Comparison of ENCODE assay signal across 8 cellular contexts in the genomic region with DNA sequence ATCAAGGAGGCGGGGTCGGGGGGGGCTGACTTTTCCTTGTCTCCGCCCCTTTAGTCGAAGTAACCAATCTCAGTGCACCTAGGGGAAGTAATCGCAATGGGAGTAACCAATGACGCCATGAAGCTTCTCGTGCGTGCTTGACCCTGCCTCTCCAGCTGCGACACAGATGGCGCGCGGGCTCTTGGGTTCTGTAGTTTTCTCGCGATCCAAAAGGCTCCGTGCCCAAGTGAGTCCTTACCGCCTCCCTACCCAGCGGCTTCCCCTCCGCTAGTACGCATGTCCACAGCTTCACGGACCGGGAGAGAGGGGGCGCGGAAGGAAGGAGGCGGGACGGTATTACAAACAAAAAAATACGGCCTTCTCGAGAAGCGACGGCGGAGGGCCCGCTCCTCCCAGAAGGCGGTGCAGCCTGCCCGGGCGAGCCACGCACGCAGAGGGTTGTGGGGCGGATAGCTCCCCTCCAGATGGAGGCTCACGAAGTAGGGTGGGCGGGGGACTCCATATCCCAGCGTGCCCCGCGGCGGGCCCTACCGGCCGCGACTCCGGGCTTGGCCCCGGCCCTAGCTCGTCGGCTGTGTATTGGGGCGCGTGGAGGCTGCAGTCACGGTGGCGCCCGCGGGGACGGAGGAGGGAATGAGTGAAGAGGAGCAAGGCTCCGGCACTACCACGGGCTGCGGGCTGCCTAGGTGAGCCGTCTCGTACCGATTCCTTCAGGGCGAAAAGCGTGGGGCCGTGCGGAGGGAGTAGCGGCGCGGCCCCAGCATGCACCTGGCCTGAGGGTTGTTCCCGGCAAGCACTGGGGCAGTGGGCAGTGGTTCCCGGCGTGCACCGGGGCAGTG. TPM values are rescaled to one million over a fixed set of nuclear protein-coding genes. Genes with fewer than 3 reads are reported as not detected.
A peak's percentile ranks its signal among the peaks of the same experiment; 100 is the strongest.
DNase-seq lines count a peak whose midpoint lies in the region; ATAC-seq and TF ChIP-seq lines count a peak whose summit lies in the region.

A gene with protein sequence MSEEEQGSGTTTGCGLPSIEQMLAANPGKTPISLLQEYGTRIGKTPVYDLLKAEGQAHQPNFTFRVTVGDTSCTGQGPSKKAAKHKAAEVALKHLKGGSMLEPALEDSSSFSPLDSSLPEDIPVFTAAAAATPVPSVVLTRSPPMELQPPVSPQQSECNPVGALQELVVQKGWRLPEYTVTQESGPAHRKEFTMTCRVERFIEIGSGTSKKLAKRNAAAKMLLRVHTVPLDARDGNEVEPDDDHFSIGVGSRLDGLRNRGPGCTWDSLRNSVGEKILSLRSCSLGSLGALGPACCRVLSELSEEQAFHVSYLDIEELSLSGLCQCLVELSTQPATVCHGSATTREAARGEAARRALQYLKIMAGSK (plus strand): TSS at position 508 of the 839 bp plus-strand sequence. CDS start 126 bp downstream, at position 634.

- 0% methylated on average over 2 to 17 of the region's 74 CpGs for WGBS in gastroesophageal sphincter (ENCODE audit: low coverage in 1 of 2), 2 donors

- peaks cover 2% of the 10 kb centered on the region for H3K27me3 Mint-ChIP-seq in HFFc6 (ENCODE audit: insufficient read depth)
- H3K27me3 Mint-ChIP-seq in activated naive CD4-positive, alpha-beta T cell treated with anti-CD3 and anti-CD28 coated beads, Interleukin-2, amount 10 ng/mL, durations not matched to agents 7 days and 5 days: no peaks in the 10 kb centered on the region

- H3K9me3 Mint-ChIP-seq in HFFc6: no peaks in the 10 kb centered on the region
- H3K9me3 Mint-ChIP-seq in activated naive CD4-positive, alpha-beta T cell treated with anti-CD3 and anti-CD28 coated beads, Interleukin-2, amount 10 ng/mL, durations not matched to agents 7 days and 5 days: no peaks in the 10 kb centered on the region

- ATAC-seq in gastroesophageal sphincter: peak; percentile 91

- peak within 1 kb of the TSS; percentile 96 for H3K4me3 ChIP-seq in NB4 (ENCODE audit: low read depth, low read length)
- H3K4me3 ChIP-seq in SK-N-MC: peak within 1 kb of the TSS; percentile 99
- peak within 1 kb of the TSS; percentile 78 to 87 for H3K4me3 ChIP-seq in gastroesophageal sphincter
- H3K4me3 ChIP-seq in neutrophil (ENCODE audit: low read depth in 1 of 2, low read length in 1 of 2): peak within 1 kb of the TSS; percentile 72 to 78

- CTCF ChIA-PET in activated naive CD4-positive, alpha-beta T cell treated with anti-CD3 and anti-CD28 coated beads, Interleukin-2, amount 10 ng/mL, durations not matched to agents 7 days and 5 days (lab: Charles Lee): interaction anchor here (0.6 to 2.3 kb wide), 9 partner anchors 8 to 180 kb away, joined by 3 to 8 read pairs (median 6); partner anchors contain the start of gene AAAS

- peak within 1 kb of the TSS; percentile 99 for H3K9ac ChIP-seq in SK-N-MC (ENCODE audit: insufficient read length)

- peak within 1 kb of the TSS; percentile 89 for H3K4me3 Mint-ChIP-seq in HFFc6
- H3K4me3 Mint-ChIP-seq in activated naive CD4-positive, alpha-beta T cell treated with anti-CD3 and anti-CD28 coated beads, Interleukin-2, amount 10 ng/mL, durations not matched to agents 7 days and 5 days: peak within 1 kb of the TSS; percentile 80

- H3K36me3 Mint-ChIP-seq in HFFc6 (ENCODE audit: low read depth): peaks cover 16% of the 10 kb centered on the region
- H3K36me3 Mint-ChIP-seq in activated naive CD4-positive, alpha-beta T cell treated with anti-CD3 and anti-CD28 coated beads, Interleukin-2, amount 10 ng/mL, durations not matched to agents 7 days and 5 days: peaks cover 14% of the 10 kb centered on the region

- TF ChIP-seq EP300 in gastroesophageal sphincter (IDR thresholded peaks at IDR 0.05): no peak

- H3K4me1 ChIP-seq in gastroesophageal sphincter (peaks cover 0 to 65% (median 21%) of the 10 kb centered on the region in 3 donors), neutrophil (ENCODE audit: control insufficient read depth in 1 of 2, insufficient read depth in 1 of 2, low read depth in 1 of 2, low read length in 1 of 2) (peaks cover 22 to 27% of the 10 kb centered on the region in 2 experiments)

- TF ChIP-seq CTCF in HFFc6 (IDR thresholded peaks at IDR 0.05): peak; percentile 7; the same call in 1 of the 2 replicates
- no peak for TF ChIP-seq CTCF in NB4 (IDR thresholded peaks at IDR 0.05; ENCODE audit: low read depth, low read length)
- peak in 3 of 4 experiments; percentile 6 to 28 (median 21) for TF ChIP-seq CTCF in gastroesophageal sphincter (IDR thresholded peaks at IDR 0.05)
- TF ChIP-seq CTCF in neutrophil (IDR thresholded peaks at IDR 0.05): peak; percentile 21

- TF ChIP-seq POLR2A in NB4 (IDR thresholded peaks at IDR 0.05; ENCODE audit: extremely low read depth, insufficient read length) (peak; percentile 81), gastroesophageal sphincter (IDR thresholded peaks at IDR 0.05) (peak; percentile 60 to 71)

- H3K9me3 ChIP-seq in SK-N-MC (ENCODE audit: low read depth, low read length) (no peaks in the 10 kb centered on the region), gastroesophageal sphincter (no peaks in the 10 kb centered on the region), neutrophil (no peaks in the 10 kb centered on the region)

- DNase-seq in GM04503 (ENCODE audit: low read depth) (peak; percentile 99), HFFc6 (peak; percentile 99), NB4 (ENCODE audit: low read depth) (peak; percentile 100), SK-N-MC (ENCODE audit: low read depth, low spot score) (peak; percentile 99), substantia nigra (lab: John Stamatoyannopoulos, UW) (peak; percentile 90 to 100 (median 99))
- DNase-seq in activated naive CD4-positive, alpha-beta T cell treated with anti-CD3 and anti-CD28 coated beads, Interleukin-2, amount 10 ng/mL, durations not matched to agents 7 days and 5 days: peak; percentile 97

- H3K27ac ChIP-seq in SK-N-MC (peak within 1 kb of the TSS; percentile 99), gastroesophageal sphincter (peak within 1 kb of the TSS; percentile 91 to 99 (median 96)), neutrophil (peak within 1 kb of the TSS; percentile 90), substantia nigra (ENCODE audit: low read depth, low read length, poor library complexity, severe bottlenecking) (peak within 1 kb of the TSS; percentile 99)

- peaks cover 32% of the 10 kb centered on the region for H3K36me3 ChIP-seq in SK-N-MC (ENCODE audit: insufficient read depth, low read length)
- H3K36me3 ChIP-seq in gastroesophageal sphincter: peaks cover 0 to 29% of the 10 kb centered on the region in 2 donors
- no peaks in the 10 kb centered on the region for H3K36me3 ChIP-seq in neutrophil

- H3K4me1 Mint-ChIP-seq in HFFc6 (ENCODE audit: low read depth): peaks cover 68% of the 10 kb centered on the region
- peaks cover 47% of the 10 kb centered on the region for H3K4me1 Mint-ChIP-seq in activated naive CD4-positive, alpha-beta T cell treated with anti-CD3 and anti-CD28 coated beads, Interleukin-2, amount 10 ng/mL, durations not matched to agents 7 days and 5 days

- H3K27me3 ChIP-seq in gastroesophageal sphincter (no peaks in the 10 kb centered on the region), neutrophil (peaks cover 13% of the 10 kb centered on the region)

- peak within 1 kb of the TSS; percentile 91 for H3K27ac Mint-ChIP-seq in HFFc6
- peak within 1 kb of the TSS; percentile 96 for H3K27ac Mint-ChIP-seq in activated naive CD4-positive, alpha-beta T cell treated with anti-CD3 and anti-CD28 coated beads, Interleukin-2, amount 10 ng/mL, durations not matched to agents 7 days and 5 days

RNA-seq across cellular contexts. Expression of the gene that starts here (rescaled TPM):
- total RNA-seq in HFFc6 (2021; fragmentation: NEBNext Ultra II Directional; extraction: Animal tissue kit (Norgen Biotek cat#: 25700)): 10 to 100 TPM; 35.1 to 41.7 (median 37.1) TPM
- 10 to 100 TPM; 12.1 to 19.6 (median 17.4) TPM for total RNA-seq in gastroesophageal sphincter

Comparison
In these comparisons a context has a peak if more than half of its experiments do, and no peak if none do; other contexts are left out.
1. Peak in every context shown above with its lines: DNase-seq, ATAC-seq, H3K4me3 ChIP-seq and H3K27ac ChIP-seq.